ENCODE assay signal across 20 cellular contexts in the genomic region with DNA sequence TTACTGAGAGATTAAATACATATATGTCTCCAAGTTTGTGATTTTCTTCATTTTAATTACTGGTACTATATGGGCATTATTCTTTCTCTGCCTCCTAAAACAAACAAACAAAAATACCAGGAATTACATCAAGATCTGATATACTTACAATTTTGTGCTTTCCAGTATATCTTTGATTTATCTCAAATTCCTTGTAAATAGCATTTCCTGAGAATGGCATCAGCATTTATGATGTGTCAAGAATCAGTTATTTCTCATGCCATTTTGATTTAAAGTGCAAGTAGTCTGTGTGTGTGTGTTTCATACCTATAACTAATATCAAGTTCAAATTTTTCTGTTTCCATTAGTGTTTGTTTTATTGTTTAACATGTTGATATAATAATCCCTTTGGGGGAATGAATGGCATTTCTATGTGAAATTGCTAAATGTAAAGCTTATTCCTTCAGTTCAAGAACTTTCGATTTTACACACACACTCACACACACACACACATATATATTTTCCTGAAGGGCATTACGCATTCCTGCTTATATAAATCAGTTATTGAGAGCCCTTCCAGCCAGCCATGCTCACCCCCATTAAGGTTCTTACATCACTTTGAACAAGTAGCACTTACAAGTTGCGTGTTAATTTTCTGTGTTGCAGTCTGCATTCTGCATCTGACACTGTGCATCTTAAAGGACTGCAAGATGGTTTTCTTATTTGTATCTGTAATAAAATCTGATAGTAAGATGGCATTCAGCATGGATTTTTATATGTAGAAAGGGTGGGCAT.
DNase-seq lines count a peak whose midpoint lies in the region; ATAC-seq, FAIRE-seq and TF ChIP-seq lines count a peak whose summit lies in the region.
"Had no signal": no experiment of that assay in that cellular context is flagged by ENCODE, and none has a peak within 500 bp of the region (broad histone marks: within the 10 kb centered on the region; RNA-seq: fewer than 3 reads in every experiment).

No MANE protein-coding gene starts in this region.

- peaks cover 55% of the 10 kb centered on the region for H3K36me3 ChIP-seq in GM23248 (ENCODE audit: low read depth)
- no peaks in the 10 kb centered on the region for H3K36me3 ChIP-seq in keratinocyte (ENCODE audit: control insufficient read depth in 2 of 2, extremely low read depth in 1 of 2, insufficient read depth in 2 of 2, low read length in 2 of 2)
- H3K36me3 ChIP-seq: HAP-1 had no signal

- H2AFZ ChIP-seq in GM23248 (no peak overlapping the region), keratinocyte (ENCODE audit: control insufficient read depth, low read length) (no peak overlapping the region)

- H3K27ac ChIP-seq in GM23248 (peak overlapping the region; percentile 85), keratinocyte (ENCODE audit: control insufficient read depth, insufficient read depth, low read length) (peak overlapping the region; percentile 66)
- H3K27ac ChIP-seq: BLaER1 treated with 17β-estradiol and CSF1 and Interleukin-3, amounts not matched to agents 10 nM and 100 nM; dorsolateral prefrontal cortex; SK-N-MC had no signal

- H3K9me2 ChIP-seq in GM23248 (ENCODE audit: insufficient read depth): no peaks in the 10 kb centered on the region

- H3K79me2 ChIP-seq in GM23248 (ENCODE audit: insufficient read depth) (peaks cover 100% of the 10 kb centered on the region), keratinocyte (ENCODE audit: control insufficient read depth, insufficient read depth, low read length) (peaks cover 10% of the 10 kb centered on the region)

- peaks cover 24% of the 10 kb centered on the region for H3K4me1 Mint-ChIP-seq in activated T-helper 17 cell treated with anti-CD3 and anti-CD28 coated beads, Interleukin-2, amount 50 U/mL, for 72 hours

- H3K27me3 ChIP-seq in GM23248 (replicated peaks; ENCODE audit: insufficient read depth): no peaks in the 10 kb centered on the region
- H3K27me3 ChIP-seq in keratinocyte (ENCODE audit: control insufficient read depth, extremely low read depth, insufficient read depth, low read length): no peaks in the 10 kb centered on the region
- H3K27me3 ChIP-seq: BLaER1 treated with 17β-estradiol and CSF1 and Interleukin-3, amounts not matched to agents 10 nM and 100 nM; dorsolateral prefrontal cortex had no signal

- H3K4me2 ChIP-seq in GM23248 (ENCODE audit: unreplicated experiment): peak overlapping the region; percentile 94
- peak overlapping the region; percentile 76 for H3K4me2 ChIP-seq in keratinocyte (ENCODE audit: control insufficient read depth, extremely low read depth, insufficient read depth, low read depth, low read length)
- H3K4me2 ChIP-seq: BLaER1 treated with 17β-estradiol and CSF1 and Interleukin-3, amounts not matched to agents 10 nM and 100 nM had no signal

- H3K4me1 ChIP-seq in GM23248 (ENCODE audit: insufficient read depth) (peaks cover 96% of the 10 kb centered on the region), keratinocyte (ENCODE audit: control insufficient read depth, extremely low read depth, insufficient read depth, low read length) (peaks cover 23% of the 10 kb centered on the region)
- H3K4me1 ChIP-seq: BLaER1 treated with 17β-estradiol and CSF1 and Interleukin-3, amounts not matched to agents 10 nM and 100 nM had no signal

- H3F3A ChIP-seq in GM23248 (ENCODE audit: insufficient read depth): peaks cover 94% of the 10 kb centered on the region

- TF ChIP-seq CTCF in D721Med (IDR thresholded peaks at IDR 0.05; ENCODE audit: insufficient read depth, missing control alignments) (no peak), keratinocyte (optimal IDR thresholded peaks at IDR 0.05 in 1 of 3, IDR thresholded peaks at IDR 0.05 in 1 of 3, conservative IDR thresholded peaks at IDR 0.05 in 1 of 3; ENCODE audit: extremely low read depth in 1 of 3, insufficient read depth in 2 of 3, low read length in 3 of 3) (no peak)

- peaks cover 21% of the 10 kb centered on the region for H3K36me3 Mint-ChIP-seq in activated T-helper 17 cell treated with anti-CD3 and anti-CD28 coated beads, Interleukin-2, amount 50 U/mL, for 72 hours (ENCODE audit: low read depth)

- peak overlapping the region; percentile 67 for H3K9ac ChIP-seq in GM23248
- H3K9ac ChIP-seq in keratinocyte (ENCODE audit: control insufficient read depth, extremely low read depth, insufficient read depth, low read length): peak overlapping the region; percentile 2
- H3K9ac ChIP-seq: BLaER1 treated with 17β-estradiol and CSF1 and Interleukin-3, amounts not matched to agents 10 nM and 100 nM had no signal

- no peak for ATAC-seq in activated T-helper 17 cell treated with anti-CD3 and anti-CD28 coated beads, Interleukin-2, amount 50 U/mL, for 72 hours (replicated peaks)

- H3K27me3 Mint-ChIP-seq in activated T-helper 17 cell treated with anti-CD3 and anti-CD28 coated beads, Interleukin-2, amount 50 U/mL, for 72 hours: no peaks in the 10 kb centered on the region
- H3K27me3 Mint-ChIP-seq: progenitor cell of endocrine pancreas, type B pancreatic cell had no signal

- peak overlapping the region; percentile 60 for H3K4me3 ChIP-seq in GM23248
- H3K4me3 ChIP-seq in keratinocyte (ENCODE audit: control insufficient read depth in 2 of 3, extremely low read depth in 1 of 3, insufficient read depth in 2 of 3, low read depth in 1 of 3, low read length in 3 of 3): peak overlapping the region in 1 of 3 experiments; percentile 46
- H3K4me3 ChIP-seq: BLaER1 treated with 17β-estradiol and CSF1 and Interleukin-3, amounts not matched to agents 10 nM and 100 nM; dorsolateral prefrontal cortex; HAP-1; SK-N-MC had no signal

- DNase-seq in D721Med (ENCODE audit: insufficient read length, low spot score) (no peak), GM23248 (peak; percentile 26), keratinocyte (ENCODE audit: low read depth, low spot score) (no peak), NCI-H1436 (lab: John Stamatoyannopoulos, UW) (no peak), pons (ENCODE audit: low spot score) (no peak), A172 (ENCODE audit: low spot score) (no peak), DMS153 treated with DMSO at 0.1 percent for 48 hours (lab: John Stamatoyannopoulos, UW; ENCODE audit: unreplicated experiment) (no peak)
- DNase-seq: activated naive CD4-positive, alpha-beta T cell treated with anti-CD3 and anti-CD28 coated beads for 36 hours; DMS53; dorsolateral prefrontal cortex; glutamatergic neuron; NCI-H1417 treated with DMSO at 0.1 percent for 48 hours; NCI-H2171 treated with DMSO at 0.1 percent for 48 hours; NCI-H82 had no signal

- FAIRE-seq in D721Med (lab: Jason Lieb, UNC) (peak; percentile 41), keratinocyte (lab: Jason Lieb, UNC) (no peak)

- no peaks in the 10 kb centered on the region for H3K9me1 ChIP-seq in keratinocyte (ENCODE audit: control insufficient read depth, extremely low read depth, insufficient read depth, low read length)

- H3K27ac Mint-ChIP-seq in activated T-helper 17 cell treated with anti-CD3 and anti-CD28 coated beads, Interleukin-2, amount 50 U/mL, for 72 hours: peak overlapping the region; percentile 73
- H3K27ac Mint-ChIP-seq: activated naive CD4-positive, alpha-beta T cell treated with anti-CD3 and anti-CD28 coated beads for 36 hours; progenitor cell of endocrine pancreas; type B pancreatic cell had no signal

- dilution Hi-C loops in keratinocyte (cut with MboI; ENCODE audit: extremely low pct_ligation_motif_present, low sequenced_read_pairs): no loop called here

- 81 to 85% methylated on average over 3 of the region's 3 CpGs for WGBS in GM23248 (ENCODE audit: low coverage in 1 of 2, low lambda C conversion rate in 2 of 2, missing lambda C conversion rate in 2 of 2), 2 experiments

- H3K9me3 ChIP-seq in GM23248 (ENCODE audit: low read depth) (no peaks in the 10 kb centered on the region), keratinocyte (ENCODE audit: control insufficient read depth, low read depth, low read length) (no peaks in the 10 kb centered on the region)
- H3K9me3 ChIP-seq: BLaER1 treated with 17β-estradiol and CSF1 and Interleukin-3, amounts not matched to agents 10 nM and 100 nM; HAP-1 had no signal

- peak overlapping the region; percentile 57 for H3K4me3 Mint-ChIP-seq in activated T-helper 17 cell treated with anti-CD3 and anti-CD28 coated beads, Interleukin-2, amount 50 U/mL, for 72 hours
- H3K4me3 Mint-ChIP-seq: activated naive CD4-positive, alpha-beta T cell treated with anti-CD3 and anti-CD28 coated beads for 36 hours; type B pancreatic cell had no signal

- in situ Hi-C loops in GM23248 (cut with MboI): no loop called here

- H3K9me3 Mint-ChIP-seq in activated T-helper 17 cell treated with anti-CD3 and anti-CD28 coated beads, Interleukin-2, amount 50 U/mL, for 72 hours: no peaks in the 10 kb centered on the region
- H3K9me3 Mint-ChIP-seq: type B pancreatic cell had no signal

- H4K20me1 ChIP-seq in GM23248 (ENCODE audit: insufficient read depth) (no peaks in the 10 kb centered on the region), keratinocyte (ENCODE audit: control insufficient read depth, extremely low read depth, insufficient read depth, low read length) (no peaks in the 10 kb centered on the region)
